19 cellular contexts compared by ENCODE assay signal in genomic region chr2:212991120-212991519, GRCh38.
DNase-seq lines count a peak whose midpoint lies in the region; ATAC-seq and TF ChIP-seq lines count a peak whose summit lies in the region.
"Had no signal": no experiment of that assay in that cellular context is flagged by ENCODE, and none has a peak within 500 bp of the region (broad histone marks: within the 10 kb centered on the region; RNA-seq: fewer than 3 reads in every experiment).

No MANE protein-coding gene starts in this region.

- H3K4me3 ChIP-seq in H7 (ENCODE audit: insufficient read depth, low read depth, low read length): no peak overlapping the region
- H3K4me3 ChIP-seq: ascending aorta, coronary artery, PC-9, SK-N-MC had no signal

- DNase-seq in natural killer cell: no peak
- DNase-seq in natural killer cell treated with Interleukin-12 subunit alpha and Interleukin-12 subunit beta and Interleukin-15 and Interleukin-18, amount 100 ng/mL, for 72 hours (ENCODE audit: low spot score): no peak
- DNase-seq in NCI-H510A (lab: John Stamatoyannopoulos, UW): no peak
- no peak for DNase-seq in H7
- DNase-seq in stimulated activated CD4-positive, alpha-beta T cell treated with anti-CD3 and anti-CD28 coated beads, Interleukin-1b, Interleukin-23, amount 100 ng/mL, for 48 hours: no peak
- DNase-seq in stimulated activated CD4-positive, alpha-beta T cell treated with anti-CD3 and anti-CD28 coated beads, Interleukin-2, amount 100 ng/mL, for 24 hours: no peak
- DNase-seq: C1 segment of cervical spinal cord, DMS53, Kasumi-1, NCI-H1694 treated with DMSO at 0.1 percent for 48 hours, NCI-H510A treated with DMSO at 0.1 percent for 48 hours, PC-9, retina had no signal

- peaks cover 23% of the 10 kb centered on the region for H3K36me3 Mint-ChIP-seq in natural killer cell
- H3K36me3 Mint-ChIP-seq in natural killer cell treated with Interleukin-12 subunit alpha and Interleukin-12 subunit beta and Interleukin-15 and Interleukin-18, amount 100 ng/mL, for 72 hours: peaks cover 19% of the 10 kb centered on the region

- no peaks in the 10 kb centered on the region for H3K27me3 Mint-ChIP-seq in natural killer cell (ENCODE audit: low read depth in 2 of 2)
- H3K27me3 Mint-ChIP-seq in natural killer cell treated with Interleukin-12 subunit alpha and Interleukin-12 subunit beta and Interleukin-15 and Interleukin-18, amount 100 ng/mL, for 72 hours: no peaks in the 10 kb centered on the region

- no peaks in the 10 kb centered on the region for H3K36me3 ChIP-seq in H7 (replicated peaks; ENCODE audit: control insufficient read depth, insufficient read depth, low read length)
- H3K36me3 ChIP-seq: ascending aorta had no signal

- H3K4me1 Mint-ChIP-seq in natural killer cell: peaks cover 5 to 6% of the 10 kb centered on the region in 2 donors
- peaks cover 3 to 9% of the 10 kb centered on the region in 2 donors for H3K4me1 Mint-ChIP-seq in natural killer cell treated with Interleukin-12 subunit alpha and Interleukin-12 subunit beta and Interleukin-15 and Interleukin-18, amount 100 ng/mL, for 72 hours (ENCODE audit: low read depth in 2 of 2)

- no peaks in the 10 kb centered on the region for H3K27me3 ChIP-seq in H7 (ENCODE audit: control insufficient read depth, insufficient read depth, low read length)
- H3K27me3 ChIP-seq: ascending aorta had no signal

- no peak overlapping the region for H3K4me3 Mint-ChIP-seq in natural killer cell
- no peak overlapping the region for H3K4me3 Mint-ChIP-seq in natural killer cell treated with Interleukin-12 subunit alpha and Interleukin-12 subunit beta and Interleukin-15 and Interleukin-18, amount 100 ng/mL, for 72 hours

- TF ChIP-seq CTCF in natural killer cell (IDR thresholded peaks at IDR 0.05): no peak

- peak overlapping the region; percentile 27 to 48 for H3K27ac Mint-ChIP-seq in natural killer cell
- H3K27ac Mint-ChIP-seq in natural killer cell treated with Interleukin-12 subunit alpha and Interleukin-12 subunit beta and Interleukin-15 and Interleukin-18, amount 100 ng/mL, for 72 hours: peak overlapping the region in 1 of 2 donors; percentile 14
- H3K27ac Mint-ChIP-seq: activated T-helper 2 cell treated with anti-CD3 and anti-CD28 coated beads, Interferon-gamma antibody, Interleukin-2, Interleukin-4, amounts not matched to agents 10 μg/mL and 5 μg/mL and 100 μg/mL, durations not matched to agents 14 hours and 24 hours and 36 hours had no signal

- H3K9me3 Mint-ChIP-seq in natural killer cell: peaks cover 3% of the 10 kb centered on the region in 2 donors
- H3K9me3 Mint-ChIP-seq in natural killer cell treated with Interleukin-12 subunit alpha and Interleukin-12 subunit beta and Interleukin-15 and Interleukin-18, amount 100 ng/mL, for 72 hours: peaks cover 2% of the 10 kb centered on the region
- H3K9me3 Mint-ChIP-seq: activated T-helper 2 cell treated with anti-CD3 and anti-CD28 coated beads, Interferon-gamma antibody, Interleukin-2, Interleukin-4, amounts not matched to agents 10 μg/mL and 5 μg/mL and 100 μg/mL, durations not matched to agents 14 hours and 24 hours and 36 hours had no signal

- no peak for ATAC-seq in natural killer cell
- ATAC-seq in natural killer cell treated with Interleukin-12 subunit alpha and Interleukin-12 subunit beta and Interleukin-15 and Interleukin-18, amount 100 ng/mL, for 72 hours: no peak
- peak; percentile 87 for ATAC-seq in HG02678 (IDR thresholded peaks at IDR 0.05; ENCODE audit: unreplicated experiment)
- peak; percentile 62 for ATAC-seq in HG03196 (IDR thresholded peaks at IDR 0.05; ENCODE audit: unreplicated experiment)

- intact Hi-C loops in natural killer cell (cut with micrococcal nuclease): no loop called here

Comparison
In these comparisons a context has a peak if more than half of its experiments do, and no peak if none do; other contexts are left out.
1. ATAC-seq: peak in HG02678 (single experiment) and HG03196 (single experiment); none in natural killer cell (0 of 3) and natural killer cell treated with Interleukin-12 subunit alpha and Interleukin-12 subunit beta and Interleukin-15 and Interleukin-18, amount 100 ng/mL, for 72 hours (0 of 2).